35 cellular contexts compared by ENCODE assay signal in the genomic region with DNA sequence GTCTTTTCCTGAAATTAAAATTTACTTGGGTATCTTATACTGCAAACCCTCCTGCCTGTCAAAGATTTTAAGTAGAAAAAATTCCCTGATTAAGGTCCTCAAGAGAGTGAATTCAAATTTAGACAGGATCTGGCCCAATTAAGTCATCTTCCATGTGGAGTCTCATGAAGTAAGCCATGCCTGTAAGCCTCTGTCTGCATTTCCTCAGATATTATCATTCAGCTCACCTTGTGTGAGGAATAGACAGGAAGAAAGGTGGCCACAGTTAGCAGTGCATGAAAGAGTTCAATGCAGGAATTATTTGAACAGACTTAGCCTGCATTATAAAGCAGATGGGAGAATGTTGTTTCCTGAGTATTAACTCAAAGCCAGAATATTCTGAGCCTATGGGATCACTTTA.
"Had no signal": no experiment of that assay in that cellular context is flagged by ENCODE, and none has a peak within 500 bp of the region (broad histone marks: within the 10 kb centered on the region; RNA-seq: fewer than 3 reads in every experiment).

No MANE protein-coding gene starts in this region.

- H3K4me3 Mint-ChIP-seq: activated B cell treated with CpG ODN at 0.5 μM for 24 hours; activated CD4-positive, alpha-beta memory T cell treated with anti-CD3 and anti-CD28 coated beads for 36 hours; activated CD4-positive, alpha-beta T cell treated with anti-CD3 and anti-CD28 coated beads, Interleukin-2, amount 10 ng/mL, durations not matched to agents 24 days and 14 days; activated CD8-positive, alpha-beta T cell treated with anti-CD3 and anti-CD28 coated beads for 36 hours; activated naive CD4-positive, alpha-beta T cell treated with anti-CD3 and anti-CD28 coated beads for 36 hours; activated naive CD8-positive, alpha-beta T cell treated with anti-CD3 and anti-CD28 coated beads for 36 hours; activated T-cell treated with anti-CD3 and anti-CD28 coated beads, Interleukin-2, amount 50 U/mL, for 4 hours; activated T-cell treated with anti-CD3 and anti-CD28 coated beads, Interleukin-2, amount 50 U/mL, for 72 hours; activated T-helper 1 cell treated with anti-CD3 and anti-CD28 coated beads, Interleukin-12 subunit alpha, Interleukin-12 subunit beta, Interleukin-2, Interleukin-4 antibody, amounts not matched to agents 30 ng/mL and 10 ng/mL and 1 ng/mL, durations not matched to agents 14 hours and 24 hours and 36 hours; activated T-helper 17 cell treated with anti-CD3 and anti-CD28 coated beads, Interleukin-2, amount 50 U/mL, for 72 hours; T-helper 1 cell treated with Interleukin-12 subunit alpha and Interleukin-12 subunit beta and Interleukin-4 antibody, amounts not matched to agents 30 μg/mL and 1 μg/mL, for 36 hours; T-helper 2 cell treated with Interferon-gamma antibody and Interleukin-4, amounts not matched to agents 5 μg/mL and 100 μg/mL, for 36 hours had no signal

- H3K4me3 ChIP-seq: adrenal gland, body of pancreas, breast epithelium had no signal

- H3K27me3 ChIP-seq: adrenal gland, body of pancreas, brain microvascular endothelial cell, breast epithelium had no signal

- H3K27me3 Mint-ChIP-seq: activated B cell treated with CpG ODN at 0.5 μM for 24 hours; activated CD4-positive, alpha-beta memory T cell treated with anti-CD3 and anti-CD28 coated beads for 36 hours; activated CD4-positive, alpha-beta T cell treated with anti-CD3 and anti-CD28 coated beads, Interleukin-2, amount 10 ng/mL, durations not matched to agents 24 days and 14 days had no signal

- H3K9me3 Mint-ChIP-seq: activated B cell treated with CpG ODN at 0.5 μM for 24 hours; activated CD4-positive, alpha-beta memory T cell treated with anti-CD3 and anti-CD28 coated beads for 36 hours; activated CD4-positive, alpha-beta T cell treated with anti-CD3 and anti-CD28 coated beads, Interleukin-2, amount 10 ng/mL, durations not matched to agents 24 days and 14 days; activated CD8-positive, alpha-beta T cell treated with anti-CD3 and anti-CD28 coated beads for 36 hours; activated naive CD4-positive, alpha-beta T cell treated with anti-CD3 and anti-CD28 coated beads for 36 hours; activated naive CD4-positive, alpha-beta T cell treated with anti-CD3 and anti-CD28 coated beads, Interleukin-2, amount 50 U/mL, for 72 hours; activated naive CD8-positive, alpha-beta T cell treated with anti-CD3 and anti-CD28 coated beads for 36 hours; activated T-cell treated with anti-CD3 and anti-CD28 coated beads, Interleukin-2, amount 50 U/mL, for 4 hours; activated T-cell treated with anti-CD3 and anti-CD28 coated beads, Interleukin-2, amount 50 U/mL, for 72 hours; activated T-helper 1 cell treated with anti-CD3 and anti-CD28 coated beads, Interleukin-12 subunit alpha, Interleukin-12 subunit beta, Interleukin-2, Interleukin-4 antibody, amounts not matched to agents 30 ng/mL and 10 ng/mL and 1 ng/mL, durations not matched to agents 14 hours and 24 hours and 36 hours; activated T-helper 17 cell treated with anti-CD3 and anti-CD28 coated beads, Interleukin-2, amount 50 U/mL, for 72 hours; T-helper 1 cell treated with Interleukin-12 subunit alpha and Interleukin-12 subunit beta and Interleukin-4 antibody, amounts not matched to agents 30 μg/mL and 1 μg/mL, for 36 hours; T-helper 2 cell treated with Interferon-gamma antibody and Interleukin-4, amounts not matched to agents 5 μg/mL and 100 μg/mL, for 36 hours had no signal

- H3K27ac Mint-ChIP-seq: activated B cell treated with CpG ODN at 0.5 μM for 24 hours; activated CD4-positive, alpha-beta memory T cell treated with anti-CD3 and anti-CD28 coated beads for 36 hours; activated CD4-positive, alpha-beta T cell treated with anti-CD3 and anti-CD28 coated beads, Interleukin-2, amount 10 ng/mL, durations not matched to agents 24 days and 14 days; activated CD8-positive, alpha-beta T cell treated with anti-CD3 and anti-CD28 coated beads for 36 hours; activated naive CD4-positive, alpha-beta T cell treated with anti-CD3 and anti-CD28 coated beads for 36 hours; activated naive CD4-positive, alpha-beta T cell treated with anti-CD3 and anti-CD28 coated beads, Interleukin-2, amount 50 U/mL, for 72 hours; activated naive CD8-positive, alpha-beta T cell treated with anti-CD3 and anti-CD28 coated beads for 36 hours; activated T-cell treated with anti-CD3 and anti-CD28 coated beads, Interleukin-2, amount 50 U/mL, for 72 hours; activated T-helper 1 cell treated with anti-CD3 and anti-CD28 coated beads, Interleukin-12 subunit alpha, Interleukin-12 subunit beta, Interleukin-2, Interleukin-4 antibody, amounts not matched to agents 30 ng/mL and 10 ng/mL and 1 ng/mL, durations not matched to agents 14 hours and 24 hours and 36 hours; activated T-helper 17 cell treated with anti-CD3 and anti-CD28 coated beads, Interleukin-2, amount 50 U/mL, for 72 hours; T-helper 1 cell treated with Interleukin-12 subunit alpha and Interleukin-12 subunit beta and Interleukin-4 antibody, amounts not matched to agents 30 μg/mL and 1 μg/mL, for 36 hours; T-helper 2 cell treated with Interferon-gamma antibody and Interleukin-4, amounts not matched to agents 5 μg/mL and 100 μg/mL, for 36 hours had no signal

- ATAC-seq: activated CD8-positive, alpha-beta T cell treated with anti-CD3 and anti-CD28 coated beads for 36 hours; activated naive CD4-positive, alpha-beta T cell treated with anti-CD3 and anti-CD28 coated beads, Interleukin-2, amount 50 U/mL, for 72 hours; activated T-cell treated with anti-CD3 and anti-CD28 coated beads, Interleukin-2, amount 50 U/mL, for 4 hours; activated T-cell treated with anti-CD3 and anti-CD28 coated beads, Interleukin-2, amount 50 U/mL, for 72 hours; activated T-helper 17 cell treated with anti-CD3 and anti-CD28 coated beads, Interleukin-2, amount 50 U/mL, for 72 hours; body of pancreas had no signal

- H3K9me3 ChIP-seq: adrenal gland, body of pancreas, breast epithelium had no signal

- H3K27ac ChIP-seq: adrenal gland, body of pancreas, brain microvascular endothelial cell, breast epithelium, VCaP had no signal

- H3K4me1 Mint-ChIP-seq: activated B cell treated with CpG ODN at 0.5 μM for 24 hours; activated CD4-positive, alpha-beta T cell treated with anti-CD3 and anti-CD28 coated beads, Interleukin-2, amount 10 ng/mL, durations not matched to agents 24 days and 14 days; activated naive CD8-positive, alpha-beta T cell treated with anti-CD3 and anti-CD28 coated beads for 36 hours; activated T-helper 17 cell treated with anti-CD3 and anti-CD28 coated beads, Interleukin-2, amount 50 U/mL, for 72 hours had no signal

- H3K36me3 ChIP-seq: adrenal gland, brain microvascular endothelial cell, breast epithelium had no signal

- DNase-seq: activated B cell treated with CpG ODN at 0.5 μM for 24 hours; activated CD4-positive, alpha-beta memory T cell treated with anti-CD3 and anti-CD28 coated beads for 36 hours; activated CD4-positive, alpha-beta T cell treated with anti-CD3 and anti-CD28 coated beads for 4 hours; activated CD4-positive, alpha-beta T cell treated with anti-CD3 and anti-CD28 coated beads, Interleukin-2, amount 10 ng/mL, durations not matched to agents 24 days and 14 days; activated CD4-positive, alpha-beta T cell treated with anti-CD3 and anti-CD28 coated beads, Interleukin-2, amount 50 U/mL, for 1 hour; activated CD4-positive, alpha-beta T cell treated with anti-CD3 and anti-CD28 coated beads, Interleukin-2, amount 50 U/mL, for 4 hours; activated CD4-positive, CD25-positive, alpha-beta regulatory T cell treated with anti-CD3 and anti-CD28 coated beads, Interleukin-2, amount 50 U/mL, for 72 hours; activated CD8-positive, alpha-beta memory T cell treated with anti-CD3 and anti-CD28 coated beads, Interleukin-2, amount 50 U/mL, for 4 hours; activated CD8-positive, alpha-beta T cell treated with anti-CD3 and anti-CD28 coated beads for 36 hours; activated effector memory CD4-positive, alpha-beta T cell treated with anti-CD3 and anti-CD28 coated beads, Interleukin-2, amount 50 U/mL, for 16 hours; activated gamma-delta T cell treated with Interleukin-2 at 50 U/mL for 16 hours; activated naive CD4-positive, alpha-beta T cell; activated naive CD4-positive, alpha-beta T cell treated with anti-CD3 and anti-CD28 coated beads for 36 hours; activated naive CD4-positive, alpha-beta T cell treated with anti-CD3 and anti-CD28 coated beads, Interleukin-2, amount 50 U/mL, for 16 hours; activated naive CD8-positive, alpha-beta T cell treated with anti-CD3 and anti-CD28 coated beads for 36 hours; activated T-cell treated with anti-CD3 and anti-CD28 coated beads for 4 hours; activated T-cell treated with anti-CD3 and anti-CD28 coated beads, Interleukin-2, amount 50 U/mL, for 1 hour; activated T-cell treated with anti-CD3 and anti-CD28 coated beads, Interleukin-2, amount 50 U/mL, for 4 hours; activated T-cell treated with anti-CD3 and anti-CD28 coated beads, Interleukin-2, amount 50 U/mL, for 72 hours; adrenal gland; amniotic stem cell; aorta; body of pancreas; brain microvascular endothelial cell; central memory CD4-positive, alpha-beta T cell; T-helper 1 cell; T-helper 2 cell; T-helper 9 cell had no signal

- H3K4me1 ChIP-seq: adrenal gland, body of pancreas, breast epithelium had no signal

- H3K36me3 Mint-ChIP-seq: activated CD4-positive, alpha-beta memory T cell treated with anti-CD3 and anti-CD28 coated beads for 36 hours; activated naive CD4-positive, alpha-beta T cell treated with anti-CD3 and anti-CD28 coated beads, Interleukin-2, amount 50 U/mL, for 72 hours; activated naive CD8-positive, alpha-beta T cell treated with anti-CD3 and anti-CD28 coated beads for 36 hours had no signal
